Comparison of ENCODE assay signal across 4 cellular contexts in genomic region chr6:35698430-35698829, GRCh38. TPM values are rescaled to one million over a fixed set of nuclear protein-coding genes. Genes with fewer than 3 reads are reported as not detected.
"Had no signal": no experiment of that assay in that cellular context is flagged by ENCODE, and none has a peak within 500 bp of the region (broad histone marks: within the 10 kb centered on the region; RNA-seq: fewer than 3 reads in every experiment).

No MANE protein-coding gene starts in this region.

RNA-seq across cellular contexts. Expression of gene ARMC12, which starts 38.4 kb away (rescaled TPM):
- total RNA-seq: lower lobe of right lung, stomach, urinary bladder, vagina had no signal
